15 cellular contexts compared by ENCODE assay signal in the genomic region with DNA sequence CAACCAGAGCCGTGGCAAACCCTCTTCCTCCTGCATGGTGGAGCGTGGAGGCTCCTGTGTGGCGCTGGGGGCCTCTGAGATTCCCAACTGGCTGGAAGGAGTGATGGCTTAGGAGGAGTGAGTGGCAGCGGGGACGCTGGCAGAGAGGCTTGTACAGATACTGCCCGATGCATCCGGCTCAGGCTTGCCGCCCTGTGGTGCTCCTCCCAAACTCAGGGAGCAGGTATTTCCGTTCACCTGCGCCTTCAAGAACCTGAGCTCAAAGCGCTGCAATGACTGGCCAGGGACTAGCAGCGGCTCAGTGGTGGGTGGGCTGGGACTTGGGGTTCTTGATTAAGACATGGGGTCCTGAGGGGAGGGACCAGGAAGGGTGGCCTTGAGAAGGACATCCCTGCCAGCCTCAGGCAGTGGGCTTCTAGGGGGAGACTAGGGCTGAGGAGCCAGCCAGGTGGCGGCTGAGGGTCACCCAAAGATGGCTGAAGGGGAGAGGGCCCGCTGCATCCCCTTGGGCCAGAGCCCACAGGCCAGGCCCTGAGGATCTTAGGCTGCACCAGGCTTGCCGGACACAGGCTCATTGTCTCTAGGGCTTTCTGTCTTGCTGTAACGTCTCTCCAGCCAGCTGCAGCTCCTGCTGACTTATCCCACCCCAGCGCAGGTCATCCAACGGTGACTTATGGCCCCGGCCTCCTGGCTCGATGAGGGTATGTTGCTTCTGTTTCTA. TPM values are rescaled to one million over a fixed set of nuclear protein-coding genes. Genes with fewer than 3 reads are reported as not detected.
DNase-seq lines count a peak whose midpoint lies in the region; ATAC-seq lines count a peak whose summit lies in the region.
"Had no signal": no experiment of that assay in that cellular context is flagged by ENCODE, and none has a peak within 500 bp of the region (broad histone marks: within the 10 kb centered on the region; RNA-seq: fewer than 3 reads in every experiment).

No MANE protein-coding gene starts in this region.

- H3K27ac Mint-ChIP-seq in stimulated activated effector memory CD8-positive, alpha-beta T cell treated with anti-CD3 and anti-CD28 coated beads, Interleukin-12 subunit alpha, Interleukin-12 subunit beta, amount 100 ng/mL, for 72 hours = peak overlapping the region; percentile 54
- H3K27ac Mint-ChIP-seq: activated CD8-positive, alpha-beta T cell treated with anti-CD3 and anti-CD28 coated beads for 36 hours; activated naive CD8-positive, alpha-beta T cell had no signal

- no peak for ATAC-seq in stimulated activated effector memory CD8-positive, alpha-beta T cell treated with anti-CD3 and anti-CD28 coated beads, Interleukin-12 subunit alpha, Interleukin-12 subunit beta, amount 100 ng/mL, for 72 hours
- ATAC-seq in GM19324 (IDR thresholded peaks at IDR 0.05; ENCODE audit: low FRiP score, unreplicated experiment) = no peak
- ATAC-seq: activated CD8-positive, alpha-beta T cell treated with anti-CD3 and anti-CD28 coated beads for 36 hours had no signal

- H3K4me1 Mint-ChIP-seq in stimulated activated effector memory CD8-positive, alpha-beta T cell treated with anti-CD3 and anti-CD28 coated beads, Interleukin-12 subunit alpha, Interleukin-12 subunit beta, amount 100 ng/mL, for 72 hours = peaks cover 32% of the 10 kb centered on the region

- H3K36me3 Mint-ChIP-seq in stimulated activated effector memory CD8-positive, alpha-beta T cell treated with anti-CD3 and anti-CD28 coated beads, Interleukin-12 subunit alpha, Interleukin-12 subunit beta, amount 100 ng/mL, for 72 hours = peaks cover 5% of the 10 kb centered on the region
- H3K36me3 Mint-ChIP-seq: activated naive CD8-positive, alpha-beta T cell had no signal

- H3K4me3 Mint-ChIP-seq in stimulated activated effector memory CD8-positive, alpha-beta T cell treated with anti-CD3 and anti-CD28 coated beads, Interleukin-12 subunit alpha, Interleukin-12 subunit beta, amount 100 ng/mL, for 72 hours = no peak overlapping the region
- H3K4me3 Mint-ChIP-seq: activated CD8-positive, alpha-beta T cell treated with anti-CD3 and anti-CD28 coated beads for 36 hours; activated naive CD8-positive, alpha-beta T cell had no signal

- DNase-seq in NCI-H2081 (lab: John Stamatoyannopoulos, UW) = peak; percentile 17 to 51
- no peak for DNase-seq in NCI-H2081 treated with DMSO at 0.1 percent for 48 hours (lab: John Stamatoyannopoulos, UW)
- peak; percentile 80 for DNase-seq in NCI-H69 (lab: John Stamatoyannopoulos, UW)
- peak in 29 of 42 donors; percentile 23 to 80 (median 62) for DNase-seq in head of caudate nucleus
- DNase-seq in stimulated activated effector memory CD8-positive, alpha-beta T cell treated with anti-CD3 and anti-CD28 coated beads, Interleukin-12 subunit alpha, Interleukin-12 subunit beta, amount 100 ng/mL, for 72 hours (ENCODE audit: low spot score in 2 of 2) = no peak
- no peak for DNase-seq in cardiac septum (ENCODE audit: low spot score)
- no peak for DNase-seq in NCI-H2196 (lab: John Stamatoyannopoulos, UW; ENCODE audit: unreplicated experiment)
- DNase-seq: 8988T; activated CD8-positive, alpha-beta T cell treated with anti-CD3 and anti-CD28 coated beads for 36 hours; GM23248; NCI-H82 had no signal

- intact Hi-C loops in head of caudate nucleus (cut with DNase I) = no loop called here
- intact Hi-C loops in cardiac septum (cut with DNase I) = no loop called here

- H3K9me3 Mint-ChIP-seq in stimulated activated effector memory CD8-positive, alpha-beta T cell treated with anti-CD3 and anti-CD28 coated beads, Interleukin-12 subunit alpha, Interleukin-12 subunit beta, amount 100 ng/mL, for 72 hours = no peaks in the 10 kb centered on the region
- H3K9me3 Mint-ChIP-seq: activated CD8-positive, alpha-beta T cell treated with anti-CD3 and anti-CD28 coated beads for 36 hours had no signal

RNA-seq across cellular contexts. Expression of a gene that starts 3.2 kb away (rescaled TPM):
- 3.4 TPM for total RNA-seq in cardiac septum

RNA-seq across cellular contexts. Expression of a gene that starts 13.7 kb away (rescaled TPM):
- total RNA-seq in cardiac septum = 85.5 TPM

RNA-seq across cellular contexts. Expression of a gene that starts 40.9 kb away (rescaled TPM):
- 10.6 TPM for total RNA-seq in cardiac septum
- total RNA-seq: activated CD8-positive, alpha-beta T cell treated with anti-CD3 and anti-CD28 coated beads for 36 hours; glomerular endothelial cell; GM23248 had no signal

RNA-seq across cellular contexts. Expression of a gene that starts 58.9 kb away (rescaled TPM):
- total RNA-seq in cardiac septum = 4.6 TPM
- total RNA-seq: GM23248, LHCN-M2 had no signal

RNA-seq across cellular contexts. Expression of a gene that starts 59.1 kb away (rescaled TPM):
- 4.4 TPM for total RNA-seq in cardiac septum
- total RNA-seq: GM23248, LHCN-M2 had no signal

Comparison
In these comparisons a context has a peak if more than half of its experiments do, and no peak if none do; other contexts are left out.
1. DNase-seq: peak in NCI-H2081 (2 of 2), NCI-H69 (single experiment) and head of caudate nucleus (29 of 42); none in NCI-H2081 treated with DMSO at 0.1 percent for 48 hours (single experiment), stimulated activated effector memory CD8-positive, alpha-beta T cell treated with anti-CD3 and anti-CD28 coated beads, Interleukin-12 subunit alpha, Interleukin-12 subunit beta, amount 100 ng/mL, for 72 hours (0 of 2), cardiac septum (single experiment) and NCI-H2196 (single experiment).